ENCODE assay signal across 16 cellular contexts in genomic region chr16:4747906-4748681, GRCh38. TPM values are rescaled to one million over a fixed set of nuclear protein-coding genes. Genes with fewer than 3 reads are reported as not detected.
DNase-seq lines count a peak whose midpoint lies in the region; ATAC-seq, FAIRE-seq and TF ChIP-seq lines count a peak whose summit lies in the region.
"Had no signal": no experiment of that assay in that cellular context is flagged by ENCODE, and none has a peak within 500 bp of the region (broad histone marks: within the 10 kb centered on the region; RNA-seq: fewer than 3 reads in every experiment).

No MANE protein-coding gene starts in this region.

- no peaks in the 10 kb centered on the region for H4K20me1 ChIP-seq in K562 (replicated peaks; ENCODE audit: control insufficient read depth, insufficient read depth, low read length)

- H3K4me2 ChIP-seq in K562 (ENCODE audit: insufficient read depth, low read length) = no peak overlapping the region

- no peaks in the 10 kb centered on the region for H3K79me2 ChIP-seq in K562 (ENCODE audit: control insufficient read depth, insufficient read depth, low read length)

- peaks cover 5% of the 10 kb centered on the region for H3K27me3 Mint-ChIP-seq in activated naive CD4-positive, alpha-beta T cell treated with anti-CD3 and anti-CD28 coated beads, Interleukin-2, amount 10 ng/mL, durations not matched to agents 7 days and 5 days
- H3K27me3 Mint-ChIP-seq: activated CD4-positive, alpha-beta memory T cell treated with anti-CD3 and anti-CD28 coated beads for 36 hours had no signal

- TSS peak; percentile 20 for BruUV-seq in K562 (replicated peaks; lab: Mats Ljungman, UMichigan)

- peaks cover 4% of the 10 kb centered on the region for H3K36me3 Mint-ChIP-seq in activated naive CD4-positive, alpha-beta T cell treated with anti-CD3 and anti-CD28 coated beads, Interleukin-2, amount 10 ng/mL, durations not matched to agents 7 days and 5 days

- no peak overlapping the region for H2AFZ ChIP-seq in K562 (ENCODE audit: low read depth, low read length)

- CTCF ChIA-PET in activated naive CD4-positive, alpha-beta T cell treated with anti-CD3 and anti-CD28 coated beads, Interleukin-2, amount 10 ng/mL, durations not matched to agents 7 days and 5 days (lab: Charles Lee) = no interaction called here
- CTCF ChIA-PET in K562 (lab: Yijun Ruan, JAX; ENCODE audit: low intra/inter-chr PET ratio) = interaction anchor here (0.6 kb wide), 1 partner anchor 57 kb away, joined by 3 read pairs; no protein-coding TSS in a partner anchor

- 66% methylated on average over 14 of the region's 14 CpGs for WGBS in K562 (ENCODE audit: insufficient coverage, low coverage, missing lambda C conversion rate)
- WGBS in spleen, 5 donors = 53 to 73% (median 69%) methylated on average over 13 to 14 of the region's 14 CpGs

- H3K9me3 Mint-ChIP-seq in activated naive CD4-positive, alpha-beta T cell treated with anti-CD3 and anti-CD28 coated beads, Interleukin-2, amount 10 ng/mL, durations not matched to agents 7 days and 5 days = no peaks in the 10 kb centered on the region
- H3K9me3 Mint-ChIP-seq: activated CD4-positive, alpha-beta memory T cell treated with anti-CD3 and anti-CD28 coated beads for 36 hours had no signal

- POLR2A ChIA-PET in K562 (lab: Yijun Ruan, JAX) = interaction anchor here (1.4 kb wide), 2 partner anchors 14 kb away, joined by 3 to 4 read pairs; partner anchors contain the start of genes ANKS3 and DNAAF8

- H3K9ac ChIP-seq in K562 (ENCODE audit: insufficient read depth in 1 of 2, low read depth in 2 of 2, low read length in 2 of 2) = no peak overlapping the region; a peak in 1 of 4 replicates

- in situ Hi-C loops in K562 (cut with MboI) = no loop called here

- intact Hi-C loops in K562 (cut with micrococcal nuclease) = no loop called here
- intact Hi-C loops in spleen (cut with DNase I; ENCODE audit: low total_unique reads) = no loop called here

- no peaks in the 10 kb centered on the region for H3K27me3 ChIP-seq in K562 (ENCODE audit: control insufficient read depth in 2 of 2, insufficient read depth in 2 of 2, low read length in 2 of 2)
- H3K27me3 ChIP-seq in spleen (replicated peaks in 1 of 7) = no peaks in the 10 kb centered on the region
- H3K27me3 ChIP-seq: upper lobe of right lung had no signal

- no peaks in the 10 kb centered on the region for H3K9me1 ChIP-seq in K562 (ENCODE audit: control insufficient read depth, insufficient read depth, low read length)

- FAIRE-seq in K562 (lab: Jason Lieb, UNC) = no peak
- FAIRE-seq: H54 had no signal

- TF ChIP-seq CTCF in K562 (IDR thresholded peaks at IDR 0.05 in 2 of 3, conservative IDR thresholded peaks at IDR 0.05 in 1 of 3; ENCODE audit: insufficient read depth in 2 of 3, low read depth in 1 of 3, low read length in 3 of 3) (no peak), spleen (IDR thresholded peaks at IDR 0.05 in 8 of 11, conservative IDR thresholded peaks at IDR 0.05 in 3 of 11) (no peak)

- H3K27ac Mint-ChIP-seq in activated naive CD4-positive, alpha-beta T cell treated with anti-CD3 and anti-CD28 coated beads, Interleukin-2, amount 10 ng/mL, durations not matched to agents 7 days and 5 days = peak overlapping the region; percentile 79
- H3K27ac Mint-ChIP-seq: activated CD4-positive, alpha-beta memory T cell treated with anti-CD3 and anti-CD28 coated beads for 36 hours had no signal

- DNase-seq in activated naive CD4-positive, alpha-beta T cell treated with anti-CD3 and anti-CD28 coated beads, Interleukin-2, amount 10 ng/mL, durations not matched to agents 7 days and 5 days = no peak
- no peak for DNase-seq in activated naive CD4-positive, alpha-beta T cell treated with anti-CD3 and anti-CD28 coated beads, Interleukin-2, amount 50 U/mL, for 16 hours
- DNase-seq in Jurkat, Clone E6-1 (ENCODE audit: low read depth, low spot score) = peak; percentile 73
- DNase-seq in K562 (ENCODE audit: extremely low read depth in 1 of 4, low spot score in 3 of 4) = no peak
- DNase-seq in spleen = no peak
- no peak for DNase-seq in stimulated activated CD4-positive, alpha-beta T cell treated with anti-CD3 and anti-CD28 coated beads, Interleukin-1b, Interleukin-23, amount 100 ng/mL, for 48 hours
- DNase-seq in T-helper 9 cell = no peak
- DNase-seq: activated CD4-positive, alpha-beta memory T cell treated with anti-CD3 and anti-CD28 coated beads for 36 hours; activated gamma-delta T cell treated with Interleukin-2 at 50 U/mL for 16 hours; effector CD8-positive, alpha-beta T cell; NCI-H774; upper lobe of right lung had no signal

- H3K4me1 ChIP-seq in K562 (replicated peaks in 1 of 2; ENCODE audit: control insufficient read depth in 2 of 2, insufficient read depth in 2 of 2, low read length in 2 of 2) = peaks cover 0 to 26% of the 10 kb centered on the region in 2 experiments; a peak in 2 of 5 replicates
- peaks cover 0 to 42% (median 16%) of the 10 kb centered on the region in 6 donors for H3K4me1 ChIP-seq in spleen
- H3K4me1 ChIP-seq: upper lobe of right lung had no signal

- H3K4me3 ChIP-seq in Jurkat, Clone E6-1 (ENCODE audit: low read length) = peak overlapping the region; percentile 15
- no peak overlapping the region for H3K4me3 ChIP-seq in K562
- no peak overlapping the region for H3K4me3 ChIP-seq in spleen
- H3K4me3 ChIP-seq: upper lobe of right lung had no signal

- peaks cover 20% of the 10 kb centered on the region for H3K4me1 Mint-ChIP-seq in activated naive CD4-positive, alpha-beta T cell treated with anti-CD3 and anti-CD28 coated beads, Interleukin-2, amount 10 ng/mL, durations not matched to agents 7 days and 5 days

- H3K9me3 ChIP-seq in K562 (replicated peaks; ENCODE audit: control insufficient read depth, insufficient read depth, low read depth, low read length) (no peaks in the 10 kb centered on the region), spleen (no peaks in the 10 kb centered on the region)
- H3K9me3 ChIP-seq: upper lobe of right lung had no signal

- no peak for TF ChIP-seq EP300 in K562 (IDR thresholded peaks at IDR 0.05; ENCODE audit: low read length)

- no peak overlapping the region for H3K4me3 Mint-ChIP-seq in activated naive CD4-positive, alpha-beta T cell treated with anti-CD3 and anti-CD28 coated beads, Interleukin-2, amount 10 ng/mL, durations not matched to agents 7 days and 5 days
- H3K4me3 Mint-ChIP-seq: activated CD4-positive, alpha-beta memory T cell treated with anti-CD3 and anti-CD28 coated beads for 36 hours had no signal

- TF ChIP-seq RAD21 in K562 (CRISPR knock-in tag; conservative IDR thresholded peaks at IDR 0.05 in 1 of 2, IDR thresholded peaks at IDR 0.05 in 1 of 2) = no peak

- 0 out of 2 replicates have a peak, but pooled peaks have one; percentile 39 for TF ChIP-seq POLR2A in K562 (conservative IDR thresholded peaks at IDR 0.05)
- no peak for TF ChIP-seq POLR2A in spleen (IDR thresholded peaks at IDR 0.05)

- ATAC-seq in K562 (no peak), GM19395 (IDR thresholded peaks at IDR 0.05; ENCODE audit: unreplicated experiment) (no peak)
- ATAC-seq: upper lobe of right lung had no signal

- H3K36me3 ChIP-seq in K562 (ENCODE audit: control insufficient read depth, insufficient read depth, low read length) (peaks cover 26% of the 10 kb centered on the region; the same call in 2 of the 3 replicates), spleen (peaks cover 4 to 49% (median 37%) of the 10 kb centered on the region in 6 donors)

- H3K27ac ChIP-seq in K562 (ENCODE audit: extremely low read depth, low read depth, low read length) (no peak overlapping the region), spleen (peak overlapping the region in 5 of 8 donors; percentile 2 to 65 (median 33))
- H3K27ac ChIP-seq: upper lobe of right lung had no signal

RNA-seq across cellular contexts. Expression of gene DNAAF8, which starts 13.8 kb away (rescaled TPM):
- not detected for polyA plus RNA-seq in Jurkat, Clone E6-1 (2012; ENCODE audit: insufficient read depth, insufficient read length)
- total RNA-seq in K562 (2011; cell fraction: chromatin; rRNA removed; ENCODE audit: low replicate concordance) = 0.19 TPM in 1 of 2 replicates, not detected in the other
- 0.33 and 0.39 TPM in 2 replicates for total RNA-seq in K562 (2011; cell fraction: nucleolus; rRNA removed)
- 0.15 TPM in 2 replicates for total RNA-seq in K562 (2011; cell fraction: nucleoplasm; rRNA removed)
- total RNA-seq in K562 (2014; rRNA removed) = not detected in 2 replicates
- total RNA-seq in K562 (2014; rRNA removed; fragmentation: Illumina TruSeq; extraction: Trizol) = not detected in 2 replicates
- total RNA-seq in K562 (2015; rRNA removed; fragmentation: Illumina TruSeq; extraction: Trizol) = not detected in 2 replicates
- not detected in 2 replicates for total RNA-seq in K562 (2021)
- 0.04 and 0.11 TPM in 2 replicates for polyA plus RNA-seq in K562 (2011; rRNA removed)
- polyA plus RNA-seq in K562 (2011; cell fraction: cytosol; rRNA removed) = 0.07 and 0.10 TPM in 2 replicates
- polyA plus RNA-seq in K562 (2011; cell fraction: nucleus; rRNA removed) = 0.07 and 0.40 TPM in 2 replicates
- 0.16 and 0.26 TPM in 2 replicates for polyA plus RNA-seq in K562 (2012)
- 0.10 TPM in 1 of 2 replicates, not detected in the other for polyA plus RNA-seq in K562 (2014; fragmentation: Illumina TruSeq; extraction: Trizol)
- polyA plus RNA-seq in K562 (2014; fragmentation: Nextera tagmentation; extraction: Ambion mirVana) = not detected
- 0.12 TPM in 1 of 2 replicates, not detected in the other for polyA plus RNA-seq in K562 (2014; rRNA removed)
- not detected in 2 replicates for polyA minus RNA-seq in K562 (2011; rRNA and poly(A)+ RNA removed)
- polyA minus RNA-seq in K562 (2011; cell fraction: cytosol; rRNA and poly(A)+ RNA removed) = not detected in 2 replicates
- polyA minus RNA-seq in K562 (2011; cell fraction: nucleus; rRNA and poly(A)+ RNA removed) = 0.33 TPM in 1 of 2 replicates, not detected in the other
- 1 to 10 TPM in 1 of 7 donors, under 1 TPM in 3, not detected in 3; 0.57 to 1.2 (median 0.74) TPM for total RNA-seq in spleen
- under 1 TPM; 0.17 to 0.35 (median 0.30) TPM for polyA plus RNA-seq in spleen

RNA-seq across cellular contexts. Expression of gene ANKS3, which starts 14.0 kb away (rescaled TPM):
- polyA plus RNA-seq in Jurkat, Clone E6-1 (2012; ENCODE audit: insufficient read depth, insufficient read length) = 13.3 TPM
- total RNA-seq in K562 (2011; cell fraction: chromatin; rRNA removed; ENCODE audit: low replicate concordance) = 131 and 242 TPM in 2 replicates
- 131 and 135 TPM in 2 replicates for total RNA-seq in K562 (2011; cell fraction: nucleolus; rRNA removed)
- total RNA-seq in K562 (2011; cell fraction: nucleoplasm; rRNA removed) = 120 and 128 TPM in 2 replicates
- total RNA-seq in K562 (2014; rRNA removed) = 21.5 and 21.9 TPM in 2 replicates
- total RNA-seq in K562 (2014; rRNA removed; fragmentation: Illumina TruSeq; extraction: Trizol) = 8.0 and 12.0 TPM in 2 replicates
- total RNA-seq in K562 (2015; rRNA removed; fragmentation: Illumina TruSeq; extraction: Trizol) = 14.8 and 15.6 TPM in 2 replicates
- total RNA-seq in K562 (2021) = 22.1 and 25.7 TPM in 2 replicates
- 17.2 and 21.5 TPM in 2 replicates for polyA plus RNA-seq in K562 (2011; rRNA removed)
- 15.2 and 18.4 TPM in 2 replicates for polyA plus RNA-seq in K562 (2011; cell fraction: cytosol; rRNA removed)
- polyA plus RNA-seq in K562 (2011; cell fraction: nucleus; rRNA removed) = 68.8 and 84.5 TPM in 2 replicates
- 11.9 and 13.9 TPM in 2 replicates for polyA plus RNA-seq in K562 (2012)
- polyA plus RNA-seq in K562 (2014; fragmentation: Illumina TruSeq; extraction: Trizol) = 9.3 and 11.4 TPM in 2 replicates
- under 1 TPM; 0.43 to 0.66 TPM for polyA plus RNA-seq in K562 (2014; fragmentation: Nextera tagmentation; extraction: Ambion mirVana)
- 23.4 and 23.7 TPM in 2 replicates for polyA plus RNA-seq in K562 (2014; rRNA removed)
- polyA minus RNA-seq in K562 (2011; rRNA and poly(A)+ RNA removed) = 29.5 and 35.6 TPM in 2 replicates
- 11.2 and 13.6 TPM in 2 replicates for polyA minus RNA-seq in K562 (2011; cell fraction: cytosol; rRNA and poly(A)+ RNA removed)
- 34.1 and 41.4 TPM in 2 replicates for polyA minus RNA-seq in K562 (2011; cell fraction: nucleus; rRNA and poly(A)+ RNA removed)
- 10 to 100 TPM; 12.5 to 27.6 (median 21.8) TPM for total RNA-seq in spleen
- polyA plus RNA-seq in spleen = 10 to 100 TPM; 15.3 to 29.5 (median 26.2) TPM

RNA-seq across cellular contexts. Expression of gene ZNF500, which starts 18.9 kb away (rescaled TPM):
- 5.6 TPM for polyA plus RNA-seq in Jurkat, Clone E6-1 (2012; ENCODE audit: insufficient read depth, insufficient read length)
- total RNA-seq in K562 (2011; cell fraction: chromatin; rRNA removed; ENCODE audit: low replicate concordance) = 16.3 and 42.5 TPM in 2 replicates
- total RNA-seq in K562 (2011; cell fraction: nucleolus; rRNA removed) = 25.9 and 29.5 TPM in 2 replicates
- total RNA-seq in K562 (2011; cell fraction: nucleoplasm; rRNA removed) = 22.4 and 27.7 TPM in 2 replicates
- total RNA-seq in K562 (2014; rRNA removed) = 8.5 and 8.9 TPM in 2 replicates
- 3.5 and 3.8 TPM in 2 replicates for total RNA-seq in K562 (2014; rRNA removed; fragmentation: Illumina TruSeq; extraction: Trizol)
- total RNA-seq in K562 (2015; rRNA removed; fragmentation: Illumina TruSeq; extraction: Trizol) = 5.3 and 8.0 TPM in 2 replicates
- 16.4 and 20.8 TPM in 2 replicates for total RNA-seq in K562 (2021)
- polyA plus RNA-seq in K562 (2011; rRNA removed) = 4.5 and 7.4 TPM in 2 replicates
- polyA plus RNA-seq in K562 (2011; cell fraction: cytosol; rRNA removed) = 7.7 and 11.0 TPM in 2 replicates
- 12.9 and 18.2 TPM in 2 replicates for polyA plus RNA-seq in K562 (2011; cell fraction: nucleus; rRNA removed)
- polyA plus RNA-seq in K562 (2012) = 5.2 and 7.5 TPM in 2 replicates
- 5.3 and 8.5 TPM in 2 replicates for polyA plus RNA-seq in K562 (2014; fragmentation: Illumina TruSeq; extraction: Trizol)
- polyA plus RNA-seq in K562 (2014; fragmentation: Nextera tagmentation; extraction: Ambion mirVana) = under 1 TPM; 0.80 to 0.84 TPM
- polyA plus RNA-seq in K562 (2014; rRNA removed) = 7.0 and 12.1 TPM in 2 replicates
- polyA minus RNA-seq in K562 (2011; rRNA and poly(A)+ RNA removed) = 4.9 and 5.7 TPM in 2 replicates
- 4.1 and 7.2 TPM in 2 replicates for polyA minus RNA-seq in K562 (2011; cell fraction: cytosol; rRNA and poly(A)+ RNA removed)
- polyA minus RNA-seq in K562 (2011; cell fraction: nucleus; rRNA and poly(A)+ RNA removed) = 5.7 and 7.8 TPM in 2 replicates
- total RNA-seq in spleen = 10 to 100 TPM; 12.0 to 32.3 (median 22.2) TPM
- polyA plus RNA-seq in spleen = 10 to 100 TPM in 1 of 3 donors, 1 to 10 TPM in 2; 2.5 to 19.0 (median 3.5) TPM

RNA-seq across cellular contexts. Expression of gene SEPTIN12, which starts 40.1 kb away (rescaled TPM):
- polyA plus RNA-seq in Jurkat, Clone E6-1 (2012; ENCODE audit: insufficient read depth, insufficient read length) = not detected
- not detected in 2 replicates for total RNA-seq in K562 (2011; cell fraction: chromatin; rRNA removed; ENCODE audit: low replicate concordance)
- total RNA-seq in K562 (2011; cell fraction: nucleolus; rRNA removed) = not detected in 2 replicates
- total RNA-seq in K562 (2011; cell fraction: nucleoplasm; rRNA removed) = not detected in 2 replicates
- total RNA-seq in K562 (2014; rRNA removed) = not detected in 2 replicates
- total RNA-seq in K562 (2014; rRNA removed; fragmentation: Illumina TruSeq; extraction: Trizol) = not detected in 2 replicates
- total RNA-seq in K562 (2015; rRNA removed; fragmentation: Illumina TruSeq; extraction: Trizol) = not detected in 2 replicates
- total RNA-seq in K562 (2021) = not detected in 2 replicates
- not detected in 2 replicates for polyA plus RNA-seq in K562 (2011; rRNA removed)
- not detected in 2 replicates for polyA plus RNA-seq in K562 (2011; cell fraction: cytosol; rRNA removed)
- polyA plus RNA-seq in K562 (2011; cell fraction: nucleus; rRNA removed) = 0.21 TPM in 1 of 2 replicates, not detected in the other
- polyA plus RNA-seq in K562 (2012) = not detected in 2 replicates
- polyA plus RNA-seq in K562 (2014; fragmentation: Illumina TruSeq; extraction: Trizol) = not detected in 2 replicates
- polyA plus RNA-seq in K562 (2014; fragmentation: Nextera tagmentation; extraction: Ambion mirVana) = not detected
- polyA plus RNA-seq in K562 (2014; rRNA removed) = not detected in 2 replicates
- not detected in 2 replicates for polyA minus RNA-seq in K562 (2011; rRNA and poly(A)+ RNA removed)
- polyA minus RNA-seq in K562 (2011; cell fraction: cytosol; rRNA and poly(A)+ RNA removed) = not detected in 2 replicates
- polyA minus RNA-seq in K562 (2011; cell fraction: nucleus; rRNA and poly(A)+ RNA removed) = not detected in 2 replicates
- total RNA-seq in spleen = not detected
- polyA plus RNA-seq in spleen = under 1 TPM in 1 of 3 donors, not detected in 2; 0.37 TPM
- total RNA-seq: activated CD4-positive, alpha-beta memory T cell treated with anti-CD3 and anti-CD28 coated beads for 36 hours; renal cortical epithelial cell; T-helper 2 cell treated with Interferon-gamma antibody and Interleukin-4, amounts not matched to agents 100 ng/mL and 5 ng/mL, for 36 hours; upper lobe of right lung had no signal

RNA-seq across cellular contexts. Expression of gene SMIM22, which starts 47.1 kb away (rescaled TPM):
- not detected for polyA plus RNA-seq in Jurkat, Clone E6-1 (2012; ENCODE audit: insufficient read depth, insufficient read length)
- not detected in 2 replicates for total RNA-seq in K562 (2011; cell fraction: chromatin; rRNA removed; ENCODE audit: low replicate concordance)
- total RNA-seq in K562 (2011; cell fraction: nucleolus; rRNA removed) = not detected in 2 replicates
- total RNA-seq in K562 (2011; cell fraction: nucleoplasm; rRNA removed) = not detected in 2 replicates
- not detected in 2 replicates for total RNA-seq in K562 (2014; rRNA removed)
- not detected in 2 replicates for total RNA-seq in K562 (2014; rRNA removed; fragmentation: Illumina TruSeq; extraction: Trizol)
- total RNA-seq in K562 (2015; rRNA removed; fragmentation: Illumina TruSeq; extraction: Trizol) = not detected in 2 replicates
- not detected in 2 replicates for total RNA-seq in K562 (2021)
- polyA plus RNA-seq in K562 (2011; rRNA removed) = not detected in 2 replicates
- polyA plus RNA-seq in K562 (2011; cell fraction: cytosol; rRNA removed) = 0.97 TPM in 1 of 2 replicates, not detected in the other
- polyA plus RNA-seq in K562 (2011; cell fraction: nucleus; rRNA removed) = not detected in 2 replicates
- polyA plus RNA-seq in K562 (2012) = 0.42 TPM in 1 of 2 replicates, not detected in the other
- polyA plus RNA-seq in K562 (2014; fragmentation: Illumina TruSeq; extraction: Trizol) = not detected in 2 replicates
- polyA plus RNA-seq in K562 (2014; fragmentation: Nextera tagmentation; extraction: Ambion mirVana) = not detected
- not detected in 2 replicates for polyA plus RNA-seq in K562 (2014; rRNA removed)
- polyA minus RNA-seq in K562 (2011; rRNA and poly(A)+ RNA removed) = not detected in 2 replicates
- polyA minus RNA-seq in K562 (2011; cell fraction: cytosol; rRNA and poly(A)+ RNA removed) = not detected in 2 replicates
- polyA minus RNA-seq in K562 (2011; cell fraction: nucleus; rRNA and poly(A)+ RNA removed) = not detected in 2 replicates
- total RNA-seq in spleen = not detected
- not detected for polyA plus RNA-seq in spleen
- total RNA-seq: activated CD4-positive, alpha-beta memory T cell treated with anti-CD3 and anti-CD28 coated beads for 36 hours; renal cortical epithelial cell; T-helper 2 cell treated with Interferon-gamma antibody and Interleukin-4, amounts not matched to agents 100 ng/mL and 5 ng/mL, for 36 hours had no signal
